In the genomic region with DNA sequence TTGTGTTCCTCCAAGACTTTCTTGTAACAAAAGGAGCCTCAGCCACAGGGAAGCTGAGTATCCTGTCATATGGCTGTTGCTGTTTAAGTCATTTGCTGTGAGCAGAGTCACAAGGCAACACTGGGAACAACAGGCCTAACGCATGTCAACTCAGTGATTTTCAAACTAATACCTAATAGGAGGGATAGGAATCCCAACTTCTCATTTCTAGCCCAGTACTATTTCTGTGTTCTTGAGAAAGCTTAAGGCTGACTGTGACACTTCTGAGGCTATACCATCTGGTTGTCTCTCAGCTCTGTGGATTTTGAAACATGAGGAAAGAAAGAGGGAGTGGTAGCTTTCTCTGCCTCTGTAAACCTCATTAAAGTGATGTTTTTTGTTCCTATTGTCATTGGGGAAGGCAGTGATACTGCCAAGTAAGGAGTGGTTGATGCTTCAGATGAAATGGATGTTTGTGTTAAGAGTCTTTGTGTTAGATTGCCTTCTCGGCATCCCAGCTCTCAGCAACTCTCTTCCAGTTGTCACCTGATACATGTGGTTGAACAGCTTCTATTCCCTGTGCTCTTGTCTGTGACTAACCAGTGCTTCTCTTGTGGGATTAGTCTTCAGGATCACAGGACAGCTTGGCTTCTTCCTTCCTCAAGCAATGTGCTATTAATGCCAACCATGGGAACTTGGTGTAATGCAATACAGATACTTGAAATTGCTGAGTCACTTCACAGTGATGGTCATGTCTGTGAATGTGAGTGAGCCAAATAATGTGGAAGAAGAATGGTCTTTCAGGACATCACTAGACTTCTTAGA, we compare ENCODE assay signal across 9 cellular contexts.
A peak's percentile ranks its signal among the peaks of the same experiment; 100 is the strongest.
DNase-seq lines count a peak whose midpoint lies in the region; TF ChIP-seq lines count a peak whose summit lies in the region.
"Had no signal": no experiment of that assay in that cellular context is flagged by ENCODE, and none has a peak within 500 bp of the region (broad histone marks: within the 10 kb centered on the region; RNA-seq: fewer than 3 reads in every experiment).

No MANE protein-coding gene starts in this region.

- H3K27me3 ChIP-seq in breast epithelium (no peaks in the 10 kb centered on the region), uterus (no peaks in the 10 kb centered on the region)
- H3K27me3 ChIP-seq: adrenal gland had no signal

- H3K4me3 ChIP-seq in breast epithelium (no peak overlapping the region), uterus (no peak overlapping the region)
- H3K4me3 ChIP-seq: adrenal gland had no signal

- DNase-seq in D341Med (ENCODE audit: low spot score) (peak; percentile 41), NCI-H2029 treated with DMSO at 0.1 percent for 48 hours (lab: John Stamatoyannopoulos, UW) (peak; percentile 94), breast epithelium (ENCODE audit: low spot score in 2 of 2) (no peak), lung microvascular endothelial cell (ENCODE audit: low read depth in 2 of 2) (peak; percentile 5 to 86), GM20000 (ENCODE audit: low spot score) (no peak), uterus (no peak), G401 (ENCODE audit: low spot score) (no peak)
- DNase-seq in activated T-cell treated with anti-CD3 and anti-CD28 coated beads, Interleukin-2, amount 50 U/mL, for 24 hours, result no peak

- no peaks in the 10 kb centered on the region for H3K36me3 Mint-ChIP-seq in activated T-cell treated with anti-CD3 and anti-CD28 coated beads, Interleukin-2, amount 50 U/mL, for 24 hours (ENCODE audit: low read depth)

- H3K27ac ChIP-seq in breast epithelium (peak overlapping the region; percentile 17 to 30), uterus (no peak overlapping the region)

- H3K4me3 Mint-ChIP-seq in activated T-cell treated with anti-CD3 and anti-CD28 coated beads, Interleukin-2, amount 50 U/mL, for 24 hours, result no peak overlapping the region

- H3K36me3 ChIP-seq in breast epithelium, result no peaks in the 10 kb centered on the region
- H3K36me3 ChIP-seq in uterus, result no peaks in the 10 kb centered on the region
- H3K36me3 ChIP-seq: adrenal gland had no signal

- in situ Hi-C loops in G401 (cut with HindIII; ENCODE audit: low sequenced_read_pairs), result no loop called here

- no peak overlapping the region for H3K27ac Mint-ChIP-seq in activated T-cell treated with anti-CD3 and anti-CD28 coated beads, Interleukin-2, amount 50 U/mL, for 24 hours

- H3K9me3 ChIP-seq in breast epithelium (no peaks in the 10 kb centered on the region), uterus (no peaks in the 10 kb centered on the region)
- H3K9me3 ChIP-seq: adrenal gland had no signal

- no peaks in the 10 kb centered on the region for H3K27me3 Mint-ChIP-seq in activated T-cell treated with anti-CD3 and anti-CD28 coated beads, Interleukin-2, amount 50 U/mL, for 24 hours

- H3K4me1 ChIP-seq in breast epithelium (no peaks in the 10 kb centered on the region), uterus (no peaks in the 10 kb centered on the region)

- H3K9me3 Mint-ChIP-seq in activated T-cell treated with anti-CD3 and anti-CD28 coated beads, Interleukin-2, amount 50 U/mL, for 24 hours, result no peaks in the 10 kb centered on the region

- intact Hi-C loops in breast epithelium (cut with DNase I; ENCODE audit: low total_unique reads) (no loop called here), uterus (cut with DNase I; ENCODE audit: low total_unique reads) (no loop called here)

- H3K4me1 Mint-ChIP-seq in activated T-cell treated with anti-CD3 and anti-CD28 coated beads, Interleukin-2, amount 50 U/mL, for 24 hours (ENCODE audit: low read depth), result no peaks in the 10 kb centered on the region

- TF ChIP-seq POLR2A in breast epithelium (IDR thresholded peaks at IDR 0.05), result no peak
- TF ChIP-seq POLR2A in uterus (IDR thresholded peaks at IDR 0.05), result no peak

- no peak for TF ChIP-seq CTCF in breast epithelium (IDR thresholded peaks at IDR 0.05)
- TF ChIP-seq CTCF in GM20000 (IDR thresholded peaks at IDR 0.05; ENCODE audit: extremely low read depth, missing control alignments), result no peak
- TF ChIP-seq CTCF in uterus (IDR thresholded peaks at IDR 0.05), result no peak

Comparison
In these comparisons a context has a peak if more than half of its experiments do, and no peak if none do; other contexts are left out.
1. DNase-seq: peak in D341Med (single experiment), NCI-H2029 treated with DMSO at 0.1 percent for 48 hours (single experiment) and lung microvascular endothelial cell (2 of 2); none in breast epithelium (0 of 2), GM20000 (single experiment), uterus (0 of 2), G401 (single experiment) and activated T-cell treated with anti-CD3 and anti-CD28 coated beads, Interleukin-2, amount 50 U/mL, for 24 hours (single experiment).
2. H3K27ac ChIP-seq: peak in breast epithelium (2 of 2); none in uterus (0 of 2).